In genomic region chr14:67539116-67539515, GRCh38 we compare ENCODE assay signal across 23 cellular contexts. TPM values are rescaled to one million over a fixed set of nuclear protein-coding genes. Genes with fewer than 3 reads are reported as not detected.
DNase-seq lines count a peak whose midpoint lies in the region; ATAC-seq and TF ChIP-seq lines count a peak whose summit lies in the region.
"Had no signal": no experiment of that assay in that cellular context is flagged by ENCODE, and none has a peak within 500 bp of the region (broad histone marks: within the 10 kb centered on the region; RNA-seq: fewer than 3 reads in every experiment).

No MANE protein-coding gene starts in this region.

- no peaks in the 10 kb centered on the region for H3K9me3 Mint-ChIP-seq in activated T-helper 1 cell treated with anti-CD3 and anti-CD28 coated beads, Interleukin-12 subunit alpha, Interleukin-12 subunit beta, Interleukin-2, Interleukin-4 antibody, amounts not matched to agents 30 ng/mL and 10 ng/mL and 1 ng/mL, durations not matched to agents 14 hours and 24 hours and 36 hours
- H3K9me3 Mint-ChIP-seq: activated CD4-positive, alpha-beta memory T cell treated with anti-CD3 and anti-CD28 coated beads, Interleukin-2, amount 10 ng/mL, durations not matched to agents 7 days and 5 days; HFFc6; T-helper 2 cell treated with Interferon-gamma antibody and Interleukin-4, amounts not matched to agents 5 μg/mL and 100 μg/mL, for 36 hours had no signal

- peaks cover 8% of the 10 kb centered on the region for H3K4me1 Mint-ChIP-seq in activated T-helper 1 cell treated with anti-CD3 and anti-CD28 coated beads, Interleukin-12 subunit alpha, Interleukin-12 subunit beta, Interleukin-2, Interleukin-4 antibody, amounts not matched to agents 30 ng/mL and 10 ng/mL and 1 ng/mL, durations not matched to agents 14 hours and 24 hours and 36 hours (ENCODE audit: low read depth)

- peaks cover 33% of the 10 kb centered on the region for H3K27me3 Mint-ChIP-seq in activated T-helper 1 cell treated with anti-CD3 and anti-CD28 coated beads, Interleukin-12 subunit alpha, Interleukin-12 subunit beta, Interleukin-2, Interleukin-4 antibody, amounts not matched to agents 30 ng/mL and 10 ng/mL and 1 ng/mL, durations not matched to agents 14 hours and 24 hours and 36 hours (ENCODE audit: insufficient read depth)

- no peak overlapping the region for H3K27ac Mint-ChIP-seq in activated T-helper 1 cell treated with anti-CD3 and anti-CD28 coated beads, Interleukin-12 subunit alpha, Interleukin-12 subunit beta, Interleukin-2, Interleukin-4 antibody, amounts not matched to agents 30 ng/mL and 10 ng/mL and 1 ng/mL, durations not matched to agents 14 hours and 24 hours and 36 hours
- H3K27ac Mint-ChIP-seq: activated CD4-positive, alpha-beta memory T cell treated with anti-CD3 and anti-CD28 coated beads, Interleukin-2, amount 10 ng/mL, durations not matched to agents 7 days and 5 days; CD4-positive, alpha-beta T cell; HFFc6; T-helper 2 cell treated with Interferon-gamma antibody and Interleukin-4, amounts not matched to agents 5 μg/mL and 100 μg/mL, for 36 hours had no signal

- in situ Hi-C loops in SK-MEL-5 (cut with HindIII; ENCODE audit: low pct_unique_long_range_greater_than_20kb, low sequenced_read_pairs) = no loop called here

- ATAC-seq in esophagus mucosa = no peak
- ATAC-seq: pancreas had no signal

- peak; percentile 99 for DNase-seq in SK-MEL-5 (ENCODE audit: low read depth, low spot score)
- peak; percentile 84 for DNase-seq in epidermal melanocyte (ENCODE audit: insufficient read length, low spot score)
- peak; percentile 66 for DNase-seq in middle frontal gyrus (ENCODE audit: extremely low spot score, low spot score)
- peak in 1 of 2 donors; percentile 8 for DNase-seq in suprapubic skin (ENCODE audit: low spot score in 2 of 2)
- no peak for DNase-seq in SKM-1 treated with dmso at 0.1 percent for 144 hours (lab: John Stamatoyannopoulos, UW; ENCODE audit: unreplicated experiment)
- no peak for DNase-seq in activated CD4-positive, alpha-beta T cell treated with anti-CD3 and anti-CD28 coated beads, Interleukin-2, amount 50 U/mL, for 48 hours
- no peak for DNase-seq in activated T-helper 1 cell treated with anti-CD3 and anti-CD28 coated beads, Interleukin-12 subunit alpha, Interleukin-12 subunit beta, Interleukin-2, Interleukin-4 antibody, amounts not matched to agents 30 ng/mL and 10 ng/mL and 1 ng/mL, durations not matched to agents 14 hours and 24 hours and 36 hours (ENCODE audit: low spot score)
- DNase-seq: activated CD4-positive, alpha-beta memory T cell treated with anti-CD3 and anti-CD28 coated beads, Interleukin-2, amount 10 ng/mL, durations not matched to agents 7 days and 5 days; activated naive CD4-positive, alpha-beta T cell treated with anti-CD3 and anti-CD28 coated beads, Interleukin-2, amount 50 U/mL, for 16 hours; CD4-positive, alpha-beta T cell; DMS53; erythroblast; HFFc6; KBM-7; MV-4-11; NCI-H2029; NCI-H446; NK-92 treated with Interleukin-12 subunit alpha and Interleukin-12 subunit beta, amount 100 ng/mL, for 24 hours; pancreas; stimulated activated CD4-positive, alpha-beta T cell treated with anti-CD3 and anti-CD28 coated beads, Interleukin-4, amount 100 ng/mL, for 1 hour had no signal

- H3K36me3 ChIP-seq in suprapubic skin = no peaks in the 10 kb centered on the region
- H3K36me3 ChIP-seq: pancreas had no signal

- no peak overlapping the region for H3K4me3 ChIP-seq in suprapubic skin
- H3K4me3 ChIP-seq: pancreas, SK-N-MC had no signal

- H3K27ac ChIP-seq in suprapubic skin = peak overlapping the region; percentile 28
- H3K27ac ChIP-seq: pancreas, SK-N-MC had no signal

- WGBS in suprapubic skin = 74% methylated on average over 5 of the region's 5 CpGs

- no peaks in the 10 kb centered on the region for H3K9me3 ChIP-seq in suprapubic skin
- H3K9me3 ChIP-seq: pancreas had no signal

- no peak for TF ChIP-seq EP300 in suprapubic skin (IDR thresholded peaks at IDR 0.05)

- no peak for TF ChIP-seq POLR2A in suprapubic skin (IDR thresholded peaks at IDR 0.05)

- no peak for TF ChIP-seq CTCF in suprapubic skin (IDR thresholded peaks at IDR 0.05)

- no peak overlapping the region for H3K4me3 Mint-ChIP-seq in activated T-helper 1 cell treated with anti-CD3 and anti-CD28 coated beads, Interleukin-12 subunit alpha, Interleukin-12 subunit beta, Interleukin-2, Interleukin-4 antibody, amounts not matched to agents 30 ng/mL and 10 ng/mL and 1 ng/mL, durations not matched to agents 14 hours and 24 hours and 36 hours
- H3K4me3 Mint-ChIP-seq: activated CD4-positive, alpha-beta memory T cell treated with anti-CD3 and anti-CD28 coated beads, Interleukin-2, amount 10 ng/mL, durations not matched to agents 7 days and 5 days; CD4-positive, alpha-beta T cell; HFFc6; T-helper 2 cell treated with Interferon-gamma antibody and Interleukin-4, amounts not matched to agents 5 μg/mL and 100 μg/mL, for 36 hours had no signal

- no peaks in the 10 kb centered on the region for H3K27me3 ChIP-seq in suprapubic skin
- H3K27me3 ChIP-seq: pancreas had no signal

- peaks cover 16% of the 10 kb centered on the region for H3K4me1 ChIP-seq in suprapubic skin

- no peaks in the 10 kb centered on the region for H3K36me3 Mint-ChIP-seq in activated T-helper 1 cell treated with anti-CD3 and anti-CD28 coated beads, Interleukin-12 subunit alpha, Interleukin-12 subunit beta, Interleukin-2, Interleukin-4 antibody, amounts not matched to agents 30 ng/mL and 10 ng/mL and 1 ng/mL, durations not matched to agents 14 hours and 24 hours and 36 hours (ENCODE audit: low read depth)

- intact Hi-C loops in activated T-helper 1 cell treated with anti-CD3 and anti-CD28 coated beads, Interleukin-12 subunit alpha, Interleukin-12 subunit beta, Interleukin-2, Interleukin-4 antibody, amounts not matched to agents 30 ng/mL and 10 ng/mL and 1 ng/mL, durations not matched to agents 14 hours and 24 hours and 36 hours (cut with micrococcal nuclease) = no loop called here

RNA-seq across cellular contexts. Expression of gene PLEKHH1, which starts 6.0 kb away (rescaled TPM):
- total RNA-seq in SK-MEL-5 (2014; rRNA removed; shearing (Covaris generic)) = 143 and 156 TPM in 2 replicates
- 122 and 158 TPM in 2 replicates for polyA plus RNA-seq in SK-MEL-5 (2015; cell fraction: cytosol; rRNA removed)
- 784 and 815 TPM in 2 replicates for polyA plus RNA-seq in SK-MEL-5 (2015; cell fraction: nucleus; rRNA removed)
- 10 to 100 TPM; 15.3 to 75.6 (median 23.7) TPM for total RNA-seq in suprapubic skin
- total RNA-seq in esophagus mucosa = 4.5 TPM
- 0.96 and 2.4 TPM in 2 replicates for total RNA-seq in activated T-helper 1 cell treated with anti-CD3 and anti-CD28 coated beads, Interleukin-12 subunit alpha, Interleukin-12 subunit beta, Interleukin-2, Interleukin-4 antibody, amounts not matched to agents 30 ng/mL and 10 ng/mL and 1 ng/mL, durations not matched to agents 14 hours and 24 hours and 36 hours

RNA-seq across cellular contexts. Expression of gene TMEM229B, which starts 50.6 kb away (rescaled TPM):
- total RNA-seq in SK-MEL-5 (2014; rRNA removed; shearing (Covaris generic)) = 59.2 and 62.3 TPM in 2 replicates
- 81.7 and 93.2 TPM in 2 replicates for polyA plus RNA-seq in SK-MEL-5 (2015; cell fraction: cytosol; rRNA removed)
- 23.8 and 41.6 TPM in 2 replicates for polyA plus RNA-seq in SK-MEL-5 (2015; cell fraction: nucleus; rRNA removed)
- total RNA-seq in suprapubic skin (1 to 10 TPM; 1.5 to 3.3 (median 1.8) TPM), esophagus mucosa (0.80 TPM)
- 1.7 and 1.8 TPM in 2 replicates for total RNA-seq in activated T-helper 1 cell treated with anti-CD3 and anti-CD28 coated beads, Interleukin-12 subunit alpha, Interleukin-12 subunit beta, Interleukin-2, Interleukin-4 antibody, amounts not matched to agents 30 ng/mL and 10 ng/mL and 1 ng/mL, durations not matched to agents 14 hours and 24 hours and 36 hours

Comparison
In these comparisons a context has a peak if more than half of its experiments do, and no peak if none do; other contexts are left out.
1. DNase-seq: peak in SK-MEL-5 (single experiment), epidermal melanocyte (single experiment) and middle frontal gyrus (single experiment); none in SKM-1 treated with dmso at 0.1 percent for 144 hours (single experiment), activated CD4-positive, alpha-beta T cell treated with anti-CD3 and anti-CD28 coated beads, Interleukin-2, amount 50 U/mL, for 48 hours (0 of 2) and activated T-helper 1 cell treated with anti-CD3 and anti-CD28 coated beads, Interleukin-12 subunit alpha, Interleukin-12 subunit beta, Interleukin-2, Interleukin-4 antibody, amounts not matched to agents 30 ng/mL and 10 ng/mL and 1 ng/mL, durations not matched to agents 14 hours and 24 hours and 36 hours (single experiment).
2. RNA of gene TMEM229B, which starts 50.6 kb away (total RNA-seq): 59.2 to 62.3 TPM in SK-MEL-5; 1.5 to 3.3 TPM in suprapubic skin, 1.7 to 1.8 TPM in activated T-helper 1 cell treated with anti-CD3 and anti-CD28 coated beads, Interleukin-12 subunit alpha, Interleukin-12 subunit beta, Interleukin-2, Interleukin-4 antibody, amounts not matched to agents 30 ng/mL and 10 ng/mL and 1 ng/mL, durations not matched to agents 14 hours and 24 hours and 36 hours and 0.80 TPM in esophagus mucosa (single experiment); every median in the first group is over 10 times any median in the second.